ENCODE assay signal across 30 cellular contexts in genomic region chrX:17680732-17681413, GRCh38. TPM values are rescaled to one million over a fixed set of nuclear protein-coding genes. Genes with fewer than 3 reads are reported as not detected.
DNase-seq lines count a peak whose midpoint lies in the region; ATAC-seq and TF ChIP-seq lines count a peak whose summit lies in the region.
"Had no signal": no experiment of that assay in that cellular context is flagged by ENCODE, and none has a peak within 500 bp of the region (broad histone marks: within the 10 kb centered on the region; RNA-seq: fewer than 3 reads in every experiment).

No MANE protein-coding gene starts in this region.

- DNase-seq in stimulated activated naive CD8-positive, alpha-beta T cell treated with anti-CD3 and anti-CD28 coated beads, Interleukin-15, amount 100 ng/mL, for 72 hours = no peak
- DNase-seq in PC-9 = peak in 1 of 2 experiments; percentile 52
- peak; percentile 14 for DNase-seq in epithelial cell of esophagus (ENCODE audit: low read depth)
- peak; percentile 58 for DNase-seq in renal cortical epithelial cell (ENCODE audit: low read depth)
- no peak for DNase-seq in T-helper 2 cell treated with Interferon-gamma antibody and Interleukin-4, amounts not matched to agents 5 μg/mL and 100 μg/mL, for 36 hours (ENCODE audit: low spot score)
- DNase-seq: activated CD4-positive, alpha-beta T cell treated with anti-CD3 and anti-CD28 coated beads, Interleukin-2, amount 50 U/mL, for 4 hours; activated CD4-positive, CD25-positive, alpha-beta regulatory T cell; activated naive CD8-positive, alpha-beta T cell treated with anti-CD3 and anti-CD28 coated beads, Interleukin-2, amount 10 ng/mL, durations not matched to agents 7 days and 5 days; DMS 273 treated with DMSO at 0.1 percent for 48 hours; foreskin melanocyte; hippocampal formation; left ventricle myocardium superior; midbrain; naive thymus-derived CD8-positive, alpha-beta T cell; NCI-H1048; NCI-H1694 treated with DMSO at 0.1 percent for 48 hours; NCI-H2171 treated with DMSO at 0.1 percent for 48 hours; NCI-H524 treated with DMSO at 0.1 percent for 48 hours; ovary; spleen; stimulated activated CD4-positive, alpha-beta T cell treated with anti-CD3 and anti-CD28 coated beads, Interleukin-2, amount 100 ng/mL, for 48 hours; testis had no signal

- CTCF ChIA-PET in PC-9 (lab: Charles Lee) = no interaction called here

- H3K27ac ChIP-seq in PC-9 = peak overlapping the region; percentile 31
- H3K27ac ChIP-seq: C4-2B, ovary, right atrium auricular region, spleen, testis had no signal

- no peaks in the 10 kb centered on the region for H3K79me2 ChIP-seq in PC-9 (ENCODE audit: low read depth)

- H3K9me3 ChIP-seq in PC-9 (ENCODE audit: insufficient read depth, low read depth) = no peaks in the 10 kb centered on the region
- H3K9me3 ChIP-seq: ovary, right atrium auricular region, spleen, testis had no signal

- peaks cover 22% of the 10 kb centered on the region for H3K4me1 ChIP-seq in PC-9 (replicated peaks; ENCODE audit: insufficient read depth)
- H3K4me1 ChIP-seq: right atrium auricular region, spleen, testis had no signal

- no peaks in the 10 kb centered on the region for H3K36me3 Mint-ChIP-seq in stimulated activated naive CD8-positive, alpha-beta T cell treated with anti-CD3 and anti-CD28 coated beads, Interleukin-15, Interleukin-2, amounts not matched to agents 100 ng/mL and 50 ng/mL, for 24 hours (ENCODE audit: low read depth)
- H3K36me3 Mint-ChIP-seq in T-helper 2 cell treated with Interferon-gamma antibody and Interleukin-4, amounts not matched to agents 5 μg/mL and 100 μg/mL, for 36 hours (ENCODE audit: low read depth) = no peaks in the 10 kb centered on the region
- H3K36me3 Mint-ChIP-seq: naive thymus-derived CD8-positive, alpha-beta T cell; stimulated activated memory B cell treated with anti-CD40 and anti-IgM and Interleukin-4, amounts not matched to agents 10 μg/mL and 1 μg/mL and 100 μg/mL, for 72 hours had no signal

- no peak overlapping the region for H3K4me3 ChIP-seq in PC-9
- no peak overlapping the region for H3K4me3 ChIP-seq in epithelial cell of esophagus (ENCODE audit: low read length)
- H3K4me3 ChIP-seq: ovary, right atrium auricular region, spleen, testis had no signal

- H3K36me3 ChIP-seq in PC-9 (ENCODE audit: low read depth) = no peaks in the 10 kb centered on the region
- H3K36me3 ChIP-seq: ovary, right atrium auricular region, spleen had no signal

- BruUV-seq in PC-9 (replicated peaks; lab: Mats Ljungman, UMichigan) = no TSS peak

- intact Hi-C loops in PC-9 (cut with micrococcal nuclease; ENCODE audit: unreplicated experiment) = no loop called here

- H3K4me3 Mint-ChIP-seq in stimulated activated naive CD8-positive, alpha-beta T cell treated with anti-CD3 and anti-CD28 coated beads, Interleukin-15, Interleukin-2, amounts not matched to agents 100 ng/mL and 50 ng/mL, for 24 hours = no peak overlapping the region
- no peak overlapping the region for H3K4me3 Mint-ChIP-seq in stimulated activated naive CD8-positive, alpha-beta T cell treated with anti-CD3 and anti-CD28 coated beads, Interleukin-15, amount 100 ng/mL, for 72 hours
- no peak overlapping the region for H3K4me3 Mint-ChIP-seq in T-helper 2 cell treated with Interferon-gamma antibody and Interleukin-4, amounts not matched to agents 5 μg/mL and 100 μg/mL, for 36 hours
- H3K4me3 Mint-ChIP-seq: activated naive CD8-positive, alpha-beta T cell treated with anti-CD3 and anti-CD28 coated beads, Interleukin-2, amount 10 ng/mL, durations not matched to agents 7 days and 5 days; activated T-helper 1 cell treated with anti-CD3 and anti-CD28 coated beads, Interleukin-12 subunit alpha, Interleukin-12 subunit beta, Interleukin-2, Interleukin-4 antibody, amounts not matched to agents 30 ng/mL and 10 ng/mL and 1 ng/mL, durations not matched to agents 14 hours and 24 hours and 36 hours; central memory CD8-positive, alpha-beta T cell; stimulated activated memory B cell treated with anti-CD40 and anti-IgM and Interleukin-4, amounts not matched to agents 10 μg/mL and 1 μg/mL and 100 μg/mL, for 72 hours had no signal

- no peak for TF ChIP-seq CTCF in PC-9 (conservative IDR thresholded peaks at IDR 0.05)
- TF ChIP-seq CTCF in epithelial cell of esophagus (IDR thresholded peaks at IDR 0.05; ENCODE audit: insufficient read depth, low read depth, low read length, missing control alignments) = no peak

- ATAC-seq in stimulated activated naive CD8-positive, alpha-beta T cell treated with anti-CD3 and anti-CD28 coated beads, Interleukin-15, amount 100 ng/mL, for 72 hours = no peak
- ATAC-seq in HG02642 (IDR thresholded peaks at IDR 0.05; ENCODE audit: poor library complexity, unreplicated experiment) (no peak), HG02970 (IDR thresholded peaks at IDR 0.05; ENCODE audit: low FRiP score, unreplicated experiment) (no peak)
- ATAC-seq: left ventricle myocardium superior; naive thymus-derived CD8-positive, alpha-beta T cell; stimulated activated memory B cell treated with anti-CD40 and anti-IgM and Interleukin-4, amounts not matched to agents 10 μg/mL and 1 μg/mL and 100 μg/mL, for 72 hours had no signal

- H2AFZ ChIP-seq in PC-9 = no peak overlapping the region

- H3F3A ChIP-seq in PC-9 (ENCODE audit: insufficient read depth, low read depth) = peaks cover 8% of the 10 kb centered on the region; the same call in 1 of the 2 replicates

- POLR2A ChIA-PET in PC-9 (lab: Charles Lee; ENCODE audit: unreplicated experiment) = no interaction called here

- peak overlapping the region; percentile 45 for H3K27ac Mint-ChIP-seq in stimulated activated naive CD8-positive, alpha-beta T cell treated with anti-CD3 and anti-CD28 coated beads, Interleukin-15, Interleukin-2, amounts not matched to agents 100 ng/mL and 50 ng/mL, for 24 hours
- H3K27ac Mint-ChIP-seq in stimulated activated naive CD8-positive, alpha-beta T cell treated with anti-CD3 and anti-CD28 coated beads, Interleukin-15, amount 100 ng/mL, for 72 hours = no peak overlapping the region
- no peak overlapping the region for H3K27ac Mint-ChIP-seq in T-helper 2 cell treated with Interferon-gamma antibody and Interleukin-4, amounts not matched to agents 5 μg/mL and 100 μg/mL, for 36 hours
- H3K27ac Mint-ChIP-seq: activated T-helper 1 cell treated with anti-CD3 and anti-CD28 coated beads, Interleukin-12 subunit alpha, Interleukin-12 subunit beta, Interleukin-2, Interleukin-4 antibody, amounts not matched to agents 30 ng/mL and 10 ng/mL and 1 ng/mL, durations not matched to agents 14 hours and 24 hours and 36 hours; naive thymus-derived CD8-positive, alpha-beta T cell; stimulated activated memory B cell treated with anti-CD40 and anti-IgM and Interleukin-4, amounts not matched to agents 10 μg/mL and 1 μg/mL and 100 μg/mL, for 72 hours had no signal

- no peaks in the 10 kb centered on the region for H3K27me3 Mint-ChIP-seq in stimulated activated naive CD8-positive, alpha-beta T cell treated with anti-CD3 and anti-CD28 coated beads, Interleukin-15, Interleukin-2, amounts not matched to agents 100 ng/mL and 50 ng/mL, for 24 hours
- H3K27me3 Mint-ChIP-seq in stimulated activated naive CD8-positive, alpha-beta T cell treated with anti-CD3 and anti-CD28 coated beads, Interleukin-15, amount 100 ng/mL, for 72 hours = no peaks in the 10 kb centered on the region
- no peaks in the 10 kb centered on the region for H3K27me3 Mint-ChIP-seq in T-helper 2 cell treated with Interferon-gamma antibody and Interleukin-4, amounts not matched to agents 5 μg/mL and 100 μg/mL, for 36 hours (ENCODE audit: low read depth)
- H3K27me3 Mint-ChIP-seq: activated naive CD8-positive, alpha-beta T cell treated with anti-CD3 and anti-CD28 coated beads, Interleukin-2, amount 10 ng/mL, durations not matched to agents 7 days and 5 days; naive thymus-derived CD8-positive, alpha-beta T cell had no signal

- peaks cover 33% of the 10 kb centered on the region for H3K4me1 Mint-ChIP-seq in stimulated activated naive CD8-positive, alpha-beta T cell treated with anti-CD3 and anti-CD28 coated beads, Interleukin-15, Interleukin-2, amounts not matched to agents 100 ng/mL and 50 ng/mL, for 24 hours (ENCODE audit: low read depth)
- peaks cover 67% of the 10 kb centered on the region for H3K4me1 Mint-ChIP-seq in stimulated activated naive CD8-positive, alpha-beta T cell treated with anti-CD3 and anti-CD28 coated beads, Interleukin-15, amount 100 ng/mL, for 72 hours
- peaks cover 11% of the 10 kb centered on the region for H3K4me1 Mint-ChIP-seq in T-helper 2 cell treated with Interferon-gamma antibody and Interleukin-4, amounts not matched to agents 5 μg/mL and 100 μg/mL, for 36 hours (ENCODE audit: low read depth)
- H3K4me1 Mint-ChIP-seq: stimulated activated memory B cell treated with anti-CD40 and anti-IgM and Interleukin-4, amounts not matched to agents 10 μg/mL and 1 μg/mL and 100 μg/mL, for 72 hours had no signal

- H3K27me3 ChIP-seq in PC-9 (ENCODE audit: insufficient read depth, low read depth) = no peaks in the 10 kb centered on the region
- H3K27me3 ChIP-seq: ovary, right atrium auricular region, spleen, testis had no signal

- no peaks in the 10 kb centered on the region for H3K9me2 ChIP-seq in PC-9 (ENCODE audit: insufficient read depth)

- no peaks in the 10 kb centered on the region for H3K9me3 Mint-ChIP-seq in stimulated activated naive CD8-positive, alpha-beta T cell treated with anti-CD3 and anti-CD28 coated beads, Interleukin-15, Interleukin-2, amounts not matched to agents 100 ng/mL and 50 ng/mL, for 24 hours
- no peaks in the 10 kb centered on the region for H3K9me3 Mint-ChIP-seq in stimulated activated naive CD8-positive, alpha-beta T cell treated with anti-CD3 and anti-CD28 coated beads, Interleukin-15, amount 100 ng/mL, for 72 hours
- no peaks in the 10 kb centered on the region for H3K9me3 Mint-ChIP-seq in T-helper 2 cell treated with Interferon-gamma antibody and Interleukin-4, amounts not matched to agents 5 μg/mL and 100 μg/mL, for 36 hours
- H3K9me3 Mint-ChIP-seq: activated naive CD8-positive, alpha-beta T cell treated with anti-CD3 and anti-CD28 coated beads, Interleukin-2, amount 10 ng/mL, durations not matched to agents 7 days and 5 days; activated T-helper 1 cell treated with anti-CD3 and anti-CD28 coated beads, Interleukin-12 subunit alpha, Interleukin-12 subunit beta, Interleukin-2, Interleukin-4 antibody, amounts not matched to agents 30 ng/mL and 10 ng/mL and 1 ng/mL, durations not matched to agents 14 hours and 24 hours and 36 hours; central memory CD8-positive, alpha-beta T cell; stimulated activated memory B cell treated with anti-CD40 and anti-IgM and Interleukin-4, amounts not matched to agents 10 μg/mL and 1 μg/mL and 100 μg/mL, for 72 hours had no signal

- no peaks in the 10 kb centered on the region for H4K20me1 ChIP-seq in PC-9 (ENCODE audit: insufficient read depth)

- peak overlapping the region; percentile 3 for H3K4me2 ChIP-seq in PC-9

RNA-seq across cellular contexts. Expression of gene SCML1, which starts 56.4 kb away (rescaled TPM):
- total RNA-seq in PC-9 (2021) (6.6 and 9.3 TPM in 2 replicates), renal cortical epithelial cell (3.5 and 4.9 TPM in 2 replicates)

Comparison
In these comparisons a context has a peak if more than half of its experiments do, and no peak if none do; other contexts are left out.
1. DNase-seq: peak in epithelial cell of esophagus (single experiment) and renal cortical epithelial cell (single experiment); none in stimulated activated naive CD8-positive, alpha-beta T cell treated with anti-CD3 and anti-CD28 coated beads, Interleukin-15, amount 100 ng/mL, for 72 hours (0 of 2) and T-helper 2 cell treated with Interferon-gamma antibody and Interleukin-4, amounts not matched to agents 5 μg/mL and 100 μg/mL, for 36 hours (single experiment).